Comparison of ENCODE assay signal across 24 cellular contexts in genomic region chr2:73916666-73917065, GRCh38. TPM values are rescaled to one million over a fixed set of nuclear protein-coding genes. Genes with fewer than 3 reads are reported as not detected.
"Had no signal": no experiment of that assay in that cellular context is flagged by ENCODE, and none has a peak within 500 bp of the region (broad histone marks: within the 10 kb centered on the region; RNA-seq: fewer than 3 reads in every experiment).

No MANE protein-coding gene starts in this region.

- H3K27ac Mint-ChIP-seq: memory B cell; nephron progenitor cell; stimulated activated memory B cell treated with anti-CD40 and anti-IgM and Interleukin-4, amounts not matched to agents 10 μg/mL and 1 μg/mL and 100 μg/mL, for 72 hours had no signal

- H3K9me3 Mint-ChIP-seq: memory B cell; naive B cell; nephron progenitor cell; stimulated activated memory B cell treated with anti-CD40 and anti-IgM and Interleukin-4, amounts not matched to agents 10 μg/mL and 1 μg/mL and 100 μg/mL, for 72 hours had no signal

- H3K4me3 ChIP-seq: colonic mucosa, lung, prostate gland, skin epidermis, spleen, thoracic aorta, vagina had no signal

- H3K27me3 Mint-ChIP-seq: stimulated activated memory B cell treated with anti-CD40 and anti-IgM and Interleukin-4, amounts not matched to agents 10 μg/mL and 1 μg/mL and 100 μg/mL, for 72 hours had no signal

- FAIRE-seq: endometrium, frontal cortex, kidney had no signal

- H3K4me3 Mint-ChIP-seq: memory B cell; naive B cell; nephron progenitor cell; stimulated activated memory B cell treated with anti-CD40 and anti-IgM and Interleukin-4, amounts not matched to agents 10 μg/mL and 1 μg/mL and 100 μg/mL, for 72 hours had no signal

- H3K36me3 Mint-ChIP-seq: memory B cell; naive B cell; stimulated activated memory B cell treated with anti-CD40 and anti-IgM and Interleukin-4, amounts not matched to agents 10 μg/mL and 1 μg/mL and 100 μg/mL, for 72 hours had no signal

- H3K27ac ChIP-seq: colonic mucosa, prostate gland, skin epidermis, spleen, thoracic aorta, vagina had no signal

- H3K4me1 Mint-ChIP-seq: memory B cell; naive B cell; stimulated activated memory B cell treated with anti-CD40 and anti-IgM and Interleukin-4, amounts not matched to agents 10 μg/mL and 1 μg/mL and 100 μg/mL, for 72 hours had no signal

- H3K4me1 ChIP-seq: colonic mucosa, prostate gland, vagina had no signal

- ATAC-seq: left lobe of liver; right cardiac atrium; stimulated activated memory B cell treated with anti-CD40 and anti-IgM and Interleukin-4, amounts not matched to agents 10 μg/mL and 1 μg/mL and 100 μg/mL, for 72 hours; stimulated activated naive CD8-positive, alpha-beta T cell treated with anti-CD3 and anti-CD28 coated beads, Interleukin-15, Interleukin-2, amounts not matched to agents 100 U/mL and 50 U/mL, for 24 hours had no signal

- H3K27me3 ChIP-seq: colonic mucosa, vagina had no signal

- H3K9me3 ChIP-seq: colonic mucosa, prostate gland, spleen, thoracic aorta, vagina had no signal

- DNase-seq: colonic mucosa; dermis blood vessel endothelial cell; effector memory CD4-positive, alpha-beta T cell; erythroblast; head of caudate nucleus; kidney; naive B cell; nephron progenitor cell; nucleus accumbens; right cardiac atrium; spleen; stimulated activated CD4-positive, alpha-beta T cell treated with anti-CD3 and anti-CD28 coated beads, Interleukin-4, amount 100 ng/mL, for 4 hours; stimulated activated naive CD8-positive, alpha-beta T cell treated with anti-CD3 and anti-CD28 coated beads, Interleukin-15, Interleukin-2, amounts not matched to agents 100 U/mL and 50 U/mL, for 24 hours; trophoblast cell had no signal

- H3K36me3 ChIP-seq: colonic mucosa, prostate gland, spleen, vagina had no signal

RNA-seq across cellular contexts. Expression of gene ACTG2, which starts 23.9 kb away (rescaled TPM):
- total RNA-seq: dermis blood vessel endothelial cell had no signal
